Comparison of ENCODE assay signal across 22 cellular contexts in the genomic region with DNA sequence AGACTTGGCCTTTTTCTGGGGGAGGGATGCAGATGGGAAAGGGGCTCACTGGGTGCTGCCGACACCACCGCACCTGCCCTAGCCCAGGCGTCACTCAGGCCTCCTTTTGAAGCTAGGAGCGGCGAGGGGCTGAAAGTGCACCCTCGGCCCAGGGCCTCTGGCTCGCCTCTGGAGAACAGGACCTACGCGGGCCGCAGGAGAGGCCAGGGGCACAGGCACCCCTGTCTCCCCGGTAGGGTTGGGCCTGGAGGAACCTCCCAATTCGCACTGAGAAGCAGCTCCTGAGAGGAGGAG.
"Had no signal": no experiment of that assay in that cellular context is flagged by ENCODE, and none has a peak within 500 bp of the region (broad histone marks: within the 10 kb centered on the region; RNA-seq: fewer than 3 reads in every experiment).

No MANE protein-coding gene starts in this region.

- H3K4me3 ChIP-seq: SJCRH30 had no signal

- H3K4me2 ChIP-seq: KMS-11 had no signal

- H3K27me3 ChIP-seq: SJCRH30 had no signal

- H3K4me1 ChIP-seq: SJCRH30 had no signal

- FAIRE-seq: RCC 7860 had no signal

- DNase-seq: Kasumi-1, MM.1S, MV-4-11, NCI-H1048, NCI-H1105, NCI-H1417, NCI-H1436 treated with DMSO at 0.1 percent for 48 hours, NCI-H1694, NCI-H187 treated with DMSO at 0.1 percent for 48 hours, NCI-H2029 treated with DMSO at 0.1 percent for 48 hours, NCI-H2171 treated with DMSO at 0.1 percent for 48 hours, NCI-H345, NCI-H524, NCI-H526 treated with DMSO at 0.1 percent for 48 hours, NCI-H748 treated with DMSO at 0.1 percent for 48 hours, RPMI8226, SHP77 treated with DMSO at 0.1 percent for 48 hours, SJCRH30, T-helper 1 cell had no signal

- H3K27ac ChIP-seq: KMS-11, SJCRH30 had no signal

- H3K9me3 ChIP-seq: SJCRH30 had no signal

- H3K36me3 ChIP-seq: SJCRH30 had no signal

- H3K9ac ChIP-seq: KMS-11 had no signal

- ATAC-seq: Right ventricle myocardium inferior had no signal
